8 cellular contexts compared by ENCODE assay signal in the genomic region with DNA sequence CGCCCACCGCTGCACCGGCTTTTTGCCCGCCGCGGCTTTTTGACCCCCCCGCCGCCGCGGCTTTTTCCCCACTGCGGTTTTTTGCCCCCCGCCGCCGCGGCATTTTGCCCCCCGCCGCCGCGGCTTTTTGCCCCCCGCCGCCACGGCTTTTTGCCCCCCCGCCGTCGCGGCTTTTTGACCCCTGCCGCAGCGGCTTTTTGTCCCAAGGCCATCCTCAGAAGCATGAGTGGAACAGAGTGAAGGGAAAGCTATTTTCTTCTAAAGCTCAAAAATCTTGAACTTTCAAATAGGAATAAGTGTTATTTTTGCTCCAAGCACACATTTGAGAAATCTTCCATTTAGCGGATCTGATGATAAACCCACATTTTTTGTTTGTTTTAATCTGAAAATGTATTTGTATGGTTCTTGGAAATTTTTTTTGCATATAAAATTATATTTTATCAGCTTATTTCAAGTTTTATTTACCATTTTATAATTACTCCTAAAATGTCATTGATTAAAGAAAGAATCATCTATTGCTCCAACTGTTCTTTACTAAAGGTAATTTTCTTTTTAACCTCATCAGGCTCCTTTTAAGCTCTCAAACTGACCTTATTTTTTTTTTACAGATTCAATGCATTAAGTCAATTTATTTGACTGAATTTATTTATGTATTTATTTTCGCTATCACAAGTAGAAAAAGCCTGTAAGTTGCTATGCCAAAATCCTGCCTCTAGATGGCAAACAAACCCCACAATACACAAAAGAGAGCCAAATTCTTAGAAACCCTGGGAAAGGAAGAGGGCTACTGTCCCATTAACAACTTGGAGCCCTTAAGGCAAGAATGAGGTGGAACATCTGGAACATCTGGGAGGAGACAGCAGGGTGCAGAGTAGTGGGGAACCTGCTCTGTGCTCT.
DNase-seq lines count a peak whose midpoint lies in the region; TF ChIP-seq lines count a peak whose summit lies in the region.
"Not testable (repeated sequence)": the region's sequence is repeated elsewhere in the genome, so short reads cannot be mapped to it uniquely, and the experiment has no call there.

No MANE protein-coding gene starts in this region.

- TF ChIP-seq CTCF in CD14-positive monocyte (IDR thresholded peaks at IDR 0.05), result peak; percentile 48
- TF ChIP-seq CTCF in GM13977 (IDR thresholded peaks at IDR 0.05; ENCODE audit: extremely low read depth, insufficient read depth, missing control alignments), result peak; percentile 40
- TF ChIP-seq CTCF in WERI-Rb-1 (IDR thresholded peaks at IDR 0.05; ENCODE audit: low read depth, low read length), result 0 out of 2 replicates have a peak, but pooled peaks have one; percentile 10
- peak; percentile 34 for TF ChIP-seq CTCF in MCF 10A (IDR thresholded peaks at IDR 0.05; ENCODE audit: unreplicated experiment)
- TF ChIP-seq CTCF in fibroblast of villous mesenchyme (IDR thresholded peaks at IDR 0.05; ENCODE audit: insufficient read depth, low read depth, low read length), result peak; percentile 42

- BruUV-seq in MCF 10A (replicated peaks; lab: Mats Ljungman, UMichigan), result not testable (repeated sequence)

- CTCF ChIA-PET in MCF 10A (lab: Yijun Ruan, JAX), result interaction anchor here (0.6 to 1.0 kb wide), 5 partner anchors 251 to 1288 kb away, joined by 3 to 5 read pairs (median 3); no protein-coding TSS in a partner anchor

- peaks cover 17% of the 10 kb centered on the region for H3K27me3 ChIP-seq in WERI-Rb-1 (ENCODE audit: insufficient read depth, low read depth, severe bottlenecking)

- H3K27ac ChIP-seq in WERI-Rb-1, result not testable (repeated sequence)

- H3K9me3 ChIP-seq in WERI-Rb-1 (ENCODE audit: severe bottlenecking), result not testable (repeated sequence)

- POLR2A ChIA-PET in MCF 10A (lab: Yijun Ruan, JAX), result not testable (repeated sequence)

- not testable (repeated sequence) for H3K4me1 Mint-ChIP-seq in CD14-positive monocyte; MCF 10A (ENCODE audit: insufficient read depth, unreplicated experiment)

- H3K36me3 Mint-ChIP-seq in CD14-positive monocyte; MCF 10A (ENCODE audit: insufficient read depth, unreplicated experiment): not testable (repeated sequence)

- not testable (repeated sequence) for H3K4me3 ChIP-seq in WERI-Rb-1 (ENCODE audit: low read depth, low read length); fibroblast of villous mesenchyme (ENCODE audit: low read depth, low read length)

- H3K27me3 Mint-ChIP-seq in CD14-positive monocyte (ENCODE audit: low read depth in 3 of 3), result peaks cover 47 to 78% (median 68%) of the 10 kb centered on the region in 3 donors
- H3K27me3 Mint-ChIP-seq in MCF 10A (ENCODE audit: insufficient read depth, unreplicated experiment), result not testable (repeated sequence)

- not testable (repeated sequence) for H3K27ac Mint-ChIP-seq in CD14-positive monocyte; MCF 10A (ENCODE audit: low read depth, unreplicated experiment)

- peak overlapping the region in 1 of 2 donors; percentile 75 for H3K4me3 Mint-ChIP-seq in CD14-positive monocyte
- H3K4me3 Mint-ChIP-seq in MCF 10A (ENCODE audit: unreplicated experiment), result not testable (repeated sequence)

- intact Hi-C loops in CD14-positive monocyte (cut with micrococcal nuclease); MCF 10A (cut with micrococcal nuclease): not testable (repeated sequence)

- in situ Hi-C loops in GM13977 (cut with MboI; ENCODE audit: low pct_unique_long_range_greater_than_20kb, low sequenced_read_pairs, unreplicated experiment), result not testable (repeated sequence)

- DNase-seq in CD14-positive monocyte (ENCODE audit: low spot score); GM13977 (ENCODE audit: low spot score): not testable (repeated sequence)
- DNase-seq in NCI-H460 (ENCODE audit: extremely low read depth, low read depth) (peak; percentile 12), WERI-Rb-1 (peak; percentile 6), MCF 10A (ENCODE audit: unreplicated experiment) (peak; percentile 0), fibroblast of villous mesenchyme (ENCODE audit: low read depth) (peak; percentile 51), midbrain (lab: John Stamatoyannopoulos, UW) (peak; percentile 4), superior temporal gyrus (ENCODE audit: extremely low spot score) (peak; percentile 20)

- H3K36me3 ChIP-seq in WERI-Rb-1, result not testable (repeated sequence)

- H3K9me3 Mint-ChIP-seq in CD14-positive monocyte, result peaks cover 2 to 16% (median 11%) of the 10 kb centered on the region in 7 donors
- not testable (repeated sequence) for H3K9me3 Mint-ChIP-seq in MCF 10A (ENCODE audit: unreplicated experiment)
